Comparison of ENCODE assay signal across 8 cellular contexts in genomic region chr7:28955723-28956607, GRCh38. TPM values are rescaled to one million over a fixed set of nuclear protein-coding genes. Genes with fewer than 3 reads are reported as not detected.
A peak's percentile ranks its signal among the peaks of the same experiment; 100 is the strongest.
DNase-seq lines count a peak whose midpoint lies in the region; ATAC-seq, FAIRE-seq and TF ChIP-seq lines count a peak whose summit lies in the region.

No MANE protein-coding gene starts in this region.

- intact Hi-C loops in mammary epithelial cell (cut with micrococcal nuclease), result loop anchor here (1.0 kb wide), 5 partner anchors 29 to 452 kb away; no protein-coding TSS in a partner anchor

- H3K79me2 ChIP-seq in mammary epithelial cell (ENCODE audit: insufficient read depth, low read length) (no peaks in the 10 kb centered on the region), keratinocyte (ENCODE audit: control insufficient read depth, insufficient read depth, low read length) (no peaks in the 10 kb centered on the region)

- dilution Hi-C loops in mammary epithelial cell (cut with HindIII; ENCODE audit: low sequenced_read_pairs), result no loop called here
- dilution Hi-C loops in keratinocyte (cut with MboI; ENCODE audit: extremely low pct_ligation_motif_present, low sequenced_read_pairs), result no loop called here

- H3K4me3 ChIP-seq in mammary epithelial cell (replicated peaks in 1 of 3; ENCODE audit: insufficient read depth in 1 of 3, low read depth in 2 of 3, low read length in 3 of 3) (peak overlapping the region; percentile 15 to 47 (median 38)), keratinocyte (ENCODE audit: control insufficient read depth in 2 of 3, extremely low read depth in 1 of 3, insufficient read depth in 2 of 3, low read depth in 1 of 3, low read length in 3 of 3) (peak overlapping the region; percentile 40 to 54 (median 49)), skeletal muscle tissue (ENCODE audit: low read length in 3 of 3) (peak overlapping the region; percentile 75 to 83 (median 77))

- H2AFZ ChIP-seq in mammary epithelial cell (ENCODE audit: low read depth, low read length) (peak overlapping the region; percentile 64), keratinocyte (ENCODE audit: control insufficient read depth, low read length) (peak overlapping the region; percentile 81)

- H3K36me3 ChIP-seq in mammary epithelial cell (ENCODE audit: insufficient read depth, low read length) (no peaks in the 10 kb centered on the region), keratinocyte (ENCODE audit: control insufficient read depth in 2 of 2, extremely low read depth in 1 of 2, insufficient read depth in 2 of 2, low read length in 2 of 2) (no peaks in the 10 kb centered on the region), skeletal muscle tissue (ENCODE audit: control insufficient read depth in 3 of 3, insufficient read depth in 3 of 3, low read length in 3 of 3) (no peaks in the 10 kb centered on the region)

- H3K27me3 ChIP-seq in mammary epithelial cell (ENCODE audit: insufficient read depth, low read length) (peaks cover 35% of the 10 kb centered on the region), keratinocyte (ENCODE audit: control insufficient read depth, extremely low read depth, insufficient read depth, low read length) (peaks cover 38% of the 10 kb centered on the region), skeletal muscle tissue (ENCODE audit: control insufficient read depth in 3 of 3, insufficient read depth in 3 of 3, low read length in 3 of 3) (peaks cover 19 to 45% (median 31%) of the 10 kb centered on the region in 3 donors)

- CTCF ChIA-PET in mammary epithelial cell (lab: Charles Lee; ENCODE audit: low non-redundant PET), result interaction anchor here (0.5 to 1.5 kb wide), 8 partner anchors 29 to 1272 kb away, joined by 3 to 47 read pairs (median 4); no protein-coding TSS in a partner anchor

- in situ Hi-C loops in mammary epithelial cell (cut with MboI; ENCODE audit: low sequenced_read_pairs in 2 of 2), result loop anchor here in 1 of 2 donors (5.0 kb wide), 1 partner anchor 151 kb away; no protein-coding TSS in a partner anchor

- peak; percentile 21 for DNase-seq in activated T-cell treated with anti-CD3 and anti-CD28 coated beads, Interleukin-2, amount 50 U/mL, for 1 hour
- DNase-seq in activated T-cell treated with anti-CD3 and anti-CD28 coated beads for 4 hours (no peak), NCI-H345 (lab: John Stamatoyannopoulos, UW) (peak; percentile 71), mammary epithelial cell (peak; percentile 35), keratinocyte (ENCODE audit: low read depth, low spot score) (no peak)

- no peak overlapping the region for H3K9ac ChIP-seq in mammary epithelial cell (ENCODE audit: insufficient read depth, low read length)
- H3K9ac ChIP-seq in keratinocyte (ENCODE audit: control insufficient read depth, extremely low read depth, insufficient read depth, low read length), result no peak overlapping the region
- H3K9ac ChIP-seq in skeletal muscle tissue (ENCODE audit: low read depth in 1 of 3, low read length in 3 of 3), result peak overlapping the region; percentile 43 to 76 (median 59)

- H3K9me1 ChIP-seq in keratinocyte (ENCODE audit: control insufficient read depth, extremely low read depth, insufficient read depth, low read length), result no peaks in the 10 kb centered on the region

- peaks cover 2% of the 10 kb centered on the region for H4K20me1 ChIP-seq in mammary epithelial cell (ENCODE audit: insufficient read depth, low read length)
- no peaks in the 10 kb centered on the region for H4K20me1 ChIP-seq in keratinocyte (ENCODE audit: control insufficient read depth, extremely low read depth, insufficient read depth, low read length)

- H3K4me1 ChIP-seq in mammary epithelial cell (ENCODE audit: insufficient read depth, low read length), result peaks cover 23% of the 10 kb centered on the region
- peaks cover 20% of the 10 kb centered on the region for H3K4me1 ChIP-seq in keratinocyte (ENCODE audit: control insufficient read depth, extremely low read depth, insufficient read depth, low read length)
- peaks cover 28 to 32% (median 30%) of the 10 kb centered on the region in 3 donors for H3K4me1 ChIP-seq in skeletal muscle tissue (ENCODE audit: control insufficient read depth in 3 of 3, insufficient read depth in 3 of 3, low read length in 3 of 3)

- H3K27ac ChIP-seq in mammary epithelial cell (ENCODE audit: insufficient read depth, low read depth, low read length) (no peak overlapping the region), keratinocyte (ENCODE audit: control insufficient read depth, insufficient read depth, low read length) (no peak overlapping the region), skeletal muscle tissue (ENCODE audit: low read depth, low read length) (no peak overlapping the region)

- 3% methylated on average over 33 of the region's 104 CpGs for WGBS in mammary epithelial cell (ENCODE audit: low coverage, missing lambda C conversion rate)

- ATAC-seq in HG02981 (IDR thresholded peaks at IDR 0.05; ENCODE audit: unreplicated experiment) (no peak), GM18498 (IDR thresholded peaks at IDR 0.05; ENCODE audit: unreplicated experiment) (no peak)

- H3K4me2 ChIP-seq in mammary epithelial cell (ENCODE audit: insufficient read depth, low read depth, low read length) (peak overlapping the region; percentile 78), keratinocyte (ENCODE audit: control insufficient read depth, extremely low read depth, insufficient read depth, low read depth, low read length) (peak overlapping the region; percentile 75)

- BruUV-seq in mammary epithelial cell (replicated peaks; lab: Mats Ljungman, UMichigan), result no TSS peak

- FAIRE-seq in keratinocyte (lab: Jason Lieb, UNC), result no peak

- TF ChIP-seq CTCF in mammary epithelial cell (conservative IDR thresholded peaks at IDR 0.05 in 1 of 2, IDR thresholded peaks at IDR 0.05 in 1 of 2; ENCODE audit: extremely low read depth in 1 of 2, insufficient read depth in 1 of 2, low read depth in 1 of 2, low read length in 2 of 2), result peak; percentile 57 to 77
- TF ChIP-seq CTCF in keratinocyte (optimal IDR thresholded peaks at IDR 0.05 in 1 of 3, IDR thresholded peaks at IDR 0.05 in 1 of 3, conservative IDR thresholded peaks at IDR 0.05 in 1 of 3; ENCODE audit: extremely low read depth in 1 of 3, insufficient read depth in 2 of 3, low read length in 3 of 3), result peak; percentile 66 to 89 (median 88)

- H3K9me3 ChIP-seq in mammary epithelial cell (replicated peaks; ENCODE audit: insufficient read depth, low read length) (peaks cover 2% of the 10 kb centered on the region), keratinocyte (ENCODE audit: control insufficient read depth, low read depth, low read length) (no peaks in the 10 kb centered on the region), skeletal muscle tissue (ENCODE audit: control insufficient read depth in 3 of 3, low read length in 3 of 3) (no peaks in the 10 kb centered on the region)

RNA-seq across cellular contexts. Expression of gene TRIL, which starts 2.2 kb away (rescaled TPM):
- total RNA-seq in mammary epithelial cell (1 to 10 TPM in 1 of 2 donors, not detected in 1; 4.5 TPM), skeletal muscle tissue (15.1 TPM)
- polyA plus RNA-seq in mammary epithelial cell (0.01 TPM), keratinocyte (0.01 to 0.03 TPM in 2 of 3 replicates, not detected in the other)
- polyA minus RNA-seq in mammary epithelial cell (0.10 TPM), keratinocyte (0.03 TPM in 1 of 3 replicates, not detected in the others)
- polyA plus RNA-seq in keratinocyte (2011; ENCODE audit: low read depth), result not detected
- polyA plus RNA-seq in keratinocyte (2011; cell fraction: cytosol; rRNA removed), result not detected in 2 replicates
- not detected in 2 replicates for polyA plus RNA-seq in keratinocyte (2011; cell fraction: nucleus; rRNA removed)
- polyA plus RNA-seq in keratinocyte (2012; ENCODE audit: low replicate concordance), result not detected in 2 replicates
- polyA minus RNA-seq in keratinocyte (2011; cell fraction: cytosol; rRNA and poly(A)+ RNA removed), result not detected
- polyA minus RNA-seq in keratinocyte (2011; cell fraction: nucleus; rRNA and poly(A)+ RNA removed), result not detected in 2 replicates

Comparison
In these comparisons a context has a peak if more than half of its experiments do, and no peak if none do; other contexts are left out.
1. DNase-seq: peak in activated T-cell treated with anti-CD3 and anti-CD28 coated beads, Interleukin-2, amount 50 U/mL, for 1 hour (single experiment), NCI-H345 (single experiment) and mammary epithelial cell (single experiment); none in activated T-cell treated with anti-CD3 and anti-CD28 coated beads for 4 hours (single experiment) and keratinocyte (single experiment).
2. H3K9ac ChIP-seq: peak in skeletal muscle tissue (3 of 3); none in mammary epithelial cell (single experiment) and keratinocyte (single experiment).
3. Peak in every context shown above with its lines, with median percentiles within 50 percentile points of each other: H3K4me3 ChIP-seq.